ENCODE assay signal across 13 cellular contexts in genomic region chr12:114064497-114064896, GRCh38.
A peak's percentile ranks its signal among the peaks of the same experiment; 100 is the strongest.
DNase-seq lines count a peak whose midpoint lies in the region; ATAC-seq and TF ChIP-seq lines count a peak whose summit lies in the region.
"Had no signal": no experiment of that assay in that cellular context is flagged by ENCODE, and none has a peak within 500 bp of the region (broad histone marks: within the 10 kb centered on the region; RNA-seq: fewer than 3 reads in every experiment).

No MANE protein-coding gene starts in this region.

- H3K27me3 Mint-ChIP-seq in type B pancreatic cell (peaks cover 52% of the 10 kb centered on the region), Calu3 (ENCODE audit: unreplicated experiment) (peaks cover 28% of the 10 kb centered on the region)

- no peak for ATAC-seq in Right ventricle myocardium inferior
- ATAC-seq: HepG2 had no signal

- H3K36me3 Mint-ChIP-seq in type B pancreatic cell (no peaks in the 10 kb centered on the region), Calu3 (ENCODE audit: insufficient read depth, unreplicated experiment) (no peaks in the 10 kb centered on the region)
- H3K36me3 Mint-ChIP-seq: CD4-positive, alpha-beta memory T cell had no signal

- CTCF ChIA-PET in Calu3 (lab: Charles Lee) = no interaction called here

- TF ChIP-seq CTCF in type B pancreatic cell (conservative IDR thresholded peaks at IDR 0.05) (no peak), Calu3 (IDR thresholded peaks at IDR 0.05; ENCODE audit: unreplicated experiment) (no peak), dorsolateral prefrontal cortex (IDR thresholded peaks at IDR 0.05 in 54 of 56, conservative IDR thresholded peaks at IDR 0.05 in 2 of 56; ENCODE audit: low read depth in 1 of 56, partially characterized antibody in 56 of 56) (no peak)

- H3K27ac Mint-ChIP-seq in type B pancreatic cell = peak overlapping the region; percentile 79
- no peak overlapping the region for H3K27ac Mint-ChIP-seq in Calu3 (ENCODE audit: unreplicated experiment)
- H3K27ac Mint-ChIP-seq: CD4-positive, alpha-beta memory T cell had no signal

- no TSS peak for BruUV-seq in Calu3 (replicated peaks; lab: Mats Ljungman, UMichigan)

- H3K4me1 ChIP-seq in HUES6 (ENCODE audit: control insufficient read depth, insufficient read depth, low read length) = peaks cover 8% of the 10 kb centered on the region
- H3K4me1 ChIP-seq in iPS-15b (ENCODE audit: control insufficient read depth, insufficient read depth, low read length) = peaks cover 4% of the 10 kb centered on the region
- H3K4me1 ChIP-seq: BE2C had no signal

- H3K9me3 Mint-ChIP-seq in type B pancreatic cell (no peaks in the 10 kb centered on the region), Calu3 (ENCODE audit: low read depth, unreplicated experiment) (peaks cover 2% of the 10 kb centered on the region)

- H3K27ac ChIP-seq in HUES6 (ENCODE audit: low read depth, low read length) (no peak overlapping the region), dorsolateral prefrontal cortex (no peak overlapping the region)
- H3K27ac ChIP-seq: C4-2B had no signal

- H3K36me3 ChIP-seq in HUES6 (ENCODE audit: control insufficient read depth, insufficient read depth, low read length) (no peaks in the 10 kb centered on the region), iPS-15b (ENCODE audit: control insufficient read depth, insufficient read depth, low read length) (no peaks in the 10 kb centered on the region)
- H3K36me3 ChIP-seq: BE2C had no signal

- peak overlapping the region; percentile 83 for H3K4me3 Mint-ChIP-seq in type B pancreatic cell
- H3K4me3 Mint-ChIP-seq in Calu3 (ENCODE audit: low read depth, unreplicated experiment) = no peak overlapping the region
- H3K4me3 Mint-ChIP-seq: CD4-positive, alpha-beta memory T cell had no signal

- intact Hi-C loops in Right ventricle myocardium inferior (cut with DNase I) (no loop called here), Calu3 (cut with micrococcal nuclease; ENCODE audit: unreplicated experiment) (no loop called here), dorsolateral prefrontal cortex (cut with DNase I) (no loop called here)

- H3K27me3 ChIP-seq in HUES6 (ENCODE audit: control insufficient read depth, insufficient read depth, low read length) (peaks cover 34% of the 10 kb centered on the region), iPS-15b (ENCODE audit: control insufficient read depth, insufficient read depth, low read length) (peaks cover 5% of the 10 kb centered on the region), dorsolateral prefrontal cortex (peaks cover 0 to 12% (median 0%) of the 10 kb centered on the region in 45 donors)

- H3K4me3 ChIP-seq in HUES6 (ENCODE audit: low read depth, low read length) (peak overlapping the region; percentile 54; the same call in 1 of the 2 replicates), iPS-15b (ENCODE audit: low read depth, low read length) (peak overlapping the region; percentile 12), dorsolateral prefrontal cortex (no peak overlapping the region)

- H3K9ac ChIP-seq in HUES6 (ENCODE audit: low read length) = peak overlapping the region; percentile 24
- H3K9ac ChIP-seq in iPS-15b (ENCODE audit: low read depth, low read length) = no peak overlapping the region

- no peaks in the 10 kb centered on the region for H3K4me1 Mint-ChIP-seq in type B pancreatic cell (ENCODE audit: unreplicated experiment)
- no peaks in the 10 kb centered on the region for H3K4me1 Mint-ChIP-seq in Calu3 (ENCODE audit: low read depth, unreplicated experiment)
- H3K4me1 Mint-ChIP-seq: CD4-positive, alpha-beta memory T cell had no signal

- DNase-seq in EH (ENCODE audit: low read depth) = peak; percentile 4
- DNase-seq in type B pancreatic cell (ENCODE audit: extremely low spot score, unreplicated experiment) = no peak
- DNase-seq in Right ventricle myocardium inferior (ENCODE audit: missing footprints) = no peak
- DNase-seq in Calu3 = no peak
- no peak for DNase-seq in dorsolateral prefrontal cortex
- DNase-seq: BE2C; CD4-positive, alpha-beta memory T cell; DMS153; DMS79 treated with DMSO at 0.1 percent for 48 hours had no signal

- peaks cover 15% of the 10 kb centered on the region; the same call in 1 of the 2 replicates for H3K9me3 ChIP-seq in HUES6 (ENCODE audit: control insufficient read depth, insufficient read depth, low read depth, low read length)
- no peaks in the 10 kb centered on the region for H3K9me3 ChIP-seq in iPS-15b (ENCODE audit: control insufficient read depth, insufficient read depth, low read length)
- H3K9me3 ChIP-seq: BE2C had no signal

Comparison
In these comparisons a context has a peak if more than half of its experiments do, and no peak if none do; other contexts are left out.
1. H3K4me3 ChIP-seq: peak in HUES6 (single experiment) and iPS-15b (single experiment); none in dorsolateral prefrontal cortex (0 of 59).